ENCODE assay signal across 1 cellular context in genomic region chr17:81431545-81432482, GRCh38.
TF ChIP-seq lines count a peak whose summit lies in the region.

No MANE protein-coding gene starts in this region.

TF ChIP-seq in H1, 55 proteins besides CTCF, POLR2A, EP300 and RAD21:
- TF ChIP-seq SP1 (IDR thresholded peaks at IDR 0.05; ENCODE audit: low read depth, low read length) (no peak), KDM1A (IDR thresholded peaks at IDR 0.05; ENCODE audit: borderline replicate concordance, low read length) (peak; percentile 66)
TF ChIP-seq in H1: peak in this region for 1.
